In the genomic region with DNA sequence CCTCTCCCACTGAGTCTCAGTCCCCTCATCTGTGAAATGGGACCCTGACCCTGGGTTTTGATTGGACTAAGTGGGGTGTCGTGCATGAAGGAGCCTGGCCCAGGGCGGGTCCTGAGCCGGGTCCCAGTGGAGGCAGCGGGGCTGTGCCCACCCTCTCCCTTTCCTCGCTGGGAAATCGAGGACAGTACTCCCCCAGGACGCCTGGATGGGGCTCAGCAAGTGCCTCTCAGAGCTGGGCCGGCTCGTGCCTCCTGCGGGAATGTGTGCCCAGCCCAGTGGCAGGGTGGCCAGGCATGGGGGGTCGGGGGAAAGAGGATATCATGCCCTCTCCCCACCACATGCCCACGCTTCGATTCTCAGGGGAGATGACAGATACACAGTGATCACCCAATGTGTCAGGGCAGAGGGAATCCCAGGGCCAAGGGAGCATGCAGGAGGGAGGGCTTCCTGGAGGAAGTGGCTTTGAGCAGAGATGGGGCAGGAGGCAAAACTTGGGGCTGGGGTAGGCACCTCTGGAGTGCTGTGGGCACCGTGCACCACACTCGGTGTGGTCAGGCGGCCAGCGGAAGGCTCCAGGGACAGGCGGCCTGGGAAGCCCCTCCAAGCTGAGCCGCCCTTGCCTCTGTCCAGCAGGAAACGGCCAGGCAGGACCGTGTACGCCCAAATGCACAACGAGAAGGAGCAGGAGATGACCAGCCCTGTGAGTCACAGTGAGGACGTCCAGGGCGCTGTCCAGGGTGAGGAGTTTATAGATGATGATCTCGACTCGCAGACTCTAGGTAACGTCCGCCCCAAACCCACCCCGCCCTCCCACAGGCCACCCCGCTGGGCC, we compare ENCODE assay signal across 26 cellular contexts.
DNase-seq lines count a peak whose midpoint lies in the region; ATAC-seq and TF ChIP-seq lines count a peak whose summit lies in the region.
"Had no signal": no experiment of that assay in that cellular context is flagged by ENCODE, and none has a peak within 500 bp of the region (broad histone marks: within the 10 kb centered on the region; RNA-seq: fewer than 3 reads in every experiment).

No MANE protein-coding gene starts in this region.

- H3K27ac ChIP-seq in brain microvascular endothelial cell (no peak overlapping the region), neural progenitor cell (no peak overlapping the region)
- H3K27ac ChIP-seq: HL-60, SK-N-MC, stomach had no signal

- no peak overlapping the region for H2AFZ ChIP-seq in neural progenitor cell (replicated peaks)

- H3K79me2 ChIP-seq in neural progenitor cell (ENCODE audit: low read depth), result no peaks in the 10 kb centered on the region

- no peaks in the 10 kb centered on the region for H3K9me3 Mint-ChIP-seq in neural progenitor cell
- no peaks in the 10 kb centered on the region for H3K9me3 Mint-ChIP-seq in activated CD8-positive, alpha-beta memory T cell treated with anti-CD3 and anti-CD28 coated beads, Interleukin-2, amount 10 ng/mL, durations not matched to agents 7 days and 5 days (ENCODE audit: low read depth)
- H3K9me3 Mint-ChIP-seq: activated naive CD4-positive, alpha-beta T cell treated with anti-CD3 and anti-CD28 coated beads, Interleukin-2, amount 10 ng/mL, durations not matched to agents 7 days and 5 days; activated T-cell treated with anti-CD3 and anti-CD28 coated beads, Interleukin-2, amount 50 U/mL, for 72 hours; effector memory CD8-positive, alpha-beta T cell; IgD-negative memory B cell had no signal

- peaks cover 2% of the 10 kb centered on the region for H3K27me3 ChIP-seq in brain microvascular endothelial cell (replicated peaks)
- no peaks in the 10 kb centered on the region for H3K27me3 ChIP-seq in neural progenitor cell

- no peaks in the 10 kb centered on the region for H3K36me3 ChIP-seq in brain microvascular endothelial cell (replicated peaks)
- no peaks in the 10 kb centered on the region for H3K36me3 ChIP-seq in neural progenitor cell

- H3K9ac ChIP-seq in neural progenitor cell, result no peak overlapping the region

- TF ChIP-seq CTCF in brain microvascular endothelial cell (IDR thresholded peaks at IDR 0.05; ENCODE audit: low read depth, low read length, missing control alignments) (no peak), neural progenitor cell (IDR thresholded peaks at IDR 0.05) (no peak)

- H3K4me3 Mint-ChIP-seq in neural progenitor cell, result no peak overlapping the region
- H3K4me3 Mint-ChIP-seq in activated CD8-positive, alpha-beta memory T cell treated with anti-CD3 and anti-CD28 coated beads, Interleukin-2, amount 10 ng/mL, durations not matched to agents 7 days and 5 days, result no peak overlapping the region
- H3K4me3 Mint-ChIP-seq: activated naive CD4-positive, alpha-beta T cell treated with anti-CD3 and anti-CD28 coated beads, Interleukin-2, amount 10 ng/mL, durations not matched to agents 7 days and 5 days; activated T-cell treated with anti-CD3 and anti-CD28 coated beads, Interleukin-2, amount 50 U/mL, for 72 hours; B cell; effector memory CD8-positive, alpha-beta T cell; IgD-negative memory B cell had no signal

- H3F3A ChIP-seq in neural progenitor cell (ENCODE audit: low read depth), result no peaks in the 10 kb centered on the region

- H3K4me3 ChIP-seq in brain microvascular endothelial cell (ENCODE audit: low read depth, low read length) (no peak overlapping the region), neural progenitor cell (no peak overlapping the region)
- H3K4me3 ChIP-seq: SK-N-MC, stomach had no signal

- CTCF ChIA-PET in activated CD8-positive, alpha-beta memory T cell treated with anti-CD3 and anti-CD28 coated beads, Interleukin-2, amount 10 ng/mL, durations not matched to agents 7 days and 5 days (lab: Charles Lee), result no interaction called here

- no peak for ATAC-seq in activated CD8-positive, alpha-beta memory T cell treated with anti-CD3 and anti-CD28 coated beads, Interleukin-2, amount 10 ng/mL, durations not matched to agents 7 days and 5 days
- ATAC-seq: activated T-cell treated with anti-CD3 and anti-CD28 coated beads, Interleukin-2, amount 50 U/mL, for 72 hours; effector memory CD8-positive, alpha-beta T cell had no signal

- no peaks in the 10 kb centered on the region for H3K4me1 Mint-ChIP-seq in neural progenitor cell
- H3K4me1 Mint-ChIP-seq in activated CD8-positive, alpha-beta memory T cell treated with anti-CD3 and anti-CD28 coated beads, Interleukin-2, amount 10 ng/mL, durations not matched to agents 7 days and 5 days, result no peaks in the 10 kb centered on the region
- H3K4me1 Mint-ChIP-seq: activated naive CD4-positive, alpha-beta T cell treated with anti-CD3 and anti-CD28 coated beads, Interleukin-2, amount 10 ng/mL, durations not matched to agents 7 days and 5 days; B cell; IgD-negative memory B cell had no signal

- H3K27ac Mint-ChIP-seq in neural progenitor cell, result no peak overlapping the region
- no peak overlapping the region for H3K27ac Mint-ChIP-seq in activated CD8-positive, alpha-beta memory T cell treated with anti-CD3 and anti-CD28 coated beads, Interleukin-2, amount 10 ng/mL, durations not matched to agents 7 days and 5 days
- H3K27ac Mint-ChIP-seq: activated naive CD4-positive, alpha-beta T cell treated with anti-CD3 and anti-CD28 coated beads, Interleukin-2, amount 10 ng/mL, durations not matched to agents 7 days and 5 days; activated T-cell treated with anti-CD3 and anti-CD28 coated beads, Interleukin-2, amount 50 U/mL, for 72 hours; B cell; effector memory CD8-positive, alpha-beta T cell; IgD-negative memory B cell had no signal

- in situ Hi-C loops in brain microvascular endothelial cell (cut with HindIII; ENCODE audit: low pct_ligation_motif_present, low sequenced_read_pairs), result no loop called here

- H3K9me3 ChIP-seq in neural progenitor cell (ENCODE audit: low read depth), result no peaks in the 10 kb centered on the region
- H3K9me3 ChIP-seq: Caco-2 had no signal

- H4K20me1 ChIP-seq in neural progenitor cell (ENCODE audit: low read depth), result no peaks in the 10 kb centered on the region

- H3K4me2 ChIP-seq in neural progenitor cell, result no peak overlapping the region

- no peaks in the 10 kb centered on the region for H3K36me3 Mint-ChIP-seq in neural progenitor cell
- no peaks in the 10 kb centered on the region for H3K36me3 Mint-ChIP-seq in activated CD8-positive, alpha-beta memory T cell treated with anti-CD3 and anti-CD28 coated beads, Interleukin-2, amount 10 ng/mL, durations not matched to agents 7 days and 5 days
- H3K36me3 Mint-ChIP-seq: activated naive CD4-positive, alpha-beta T cell treated with anti-CD3 and anti-CD28 coated beads, Interleukin-2, amount 10 ng/mL, durations not matched to agents 7 days and 5 days; IgD-negative memory B cell had no signal

- no peaks in the 10 kb centered on the region for H3K4me1 ChIP-seq in neural progenitor cell
- H3K4me1 ChIP-seq: Caco-2, stomach had no signal

- peaks cover 3% of the 10 kb centered on the region for H3K27me3 Mint-ChIP-seq in neural progenitor cell (ENCODE audit: insufficient read depth, low read depth)
- H3K27me3 Mint-ChIP-seq in activated CD8-positive, alpha-beta memory T cell treated with anti-CD3 and anti-CD28 coated beads, Interleukin-2, amount 10 ng/mL, durations not matched to agents 7 days and 5 days, result no peaks in the 10 kb centered on the region
- H3K27me3 Mint-ChIP-seq: IgD-negative memory B cell had no signal

- peak; percentile 77 for DNase-seq in ELR (ENCODE audit: low read depth)
- peak; percentile 21 for DNase-seq in NCI-H226
- DNase-seq in brain microvascular endothelial cell, result peak; percentile 35
- DNase-seq in neural progenitor cell (ENCODE audit: low spot score), result peak; percentile 41
- no peak for DNase-seq in SW 1271 (lab: John Stamatoyannopoulos, UW)
- no peak for DNase-seq in activated CD8-positive, alpha-beta memory T cell treated with anti-CD3 and anti-CD28 coated beads, Interleukin-2, amount 10 ng/mL, durations not matched to agents 7 days and 5 days
- DNase-seq in activated CD4-positive, alpha-beta T cell treated with anti-CD3 and anti-CD28 coated beads, Interleukin-2, amount 50 U/mL, for 4 hours, result no peak
- DNase-seq: activated CD4-positive, CD25-positive, alpha-beta regulatory T cell treated with anti-CD3 and anti-CD28 coated beads, Interleukin-2, amount 50 U/mL, for 72 hours; activated CD8-positive, alpha-beta memory T cell treated with anti-CD3 and anti-CD28 coated beads for 24 hours; activated naive CD4-positive, alpha-beta T cell treated with anti-CD3 and anti-CD28 coated beads, Interleukin-2, amount 10 ng/mL, durations not matched to agents 7 days and 5 days; activated T-cell treated with anti-CD3 and anti-CD28 coated beads, Interleukin-2, amount 50 U/mL, for 72 hours; anterior cingulate cortex; Caco-2; effector memory CD8-positive, alpha-beta T cell; glutamatergic neuron; NCI-H1436 treated with DMSO at 0.1 percent for 48 hours; NCI-H748 treated with DMSO at 0.1 percent for 48 hours; nucleus accumbens; stimulated activated CD4-positive, alpha-beta T cell treated with anti-CD3 and anti-CD28 coated beads, Interleukin-12 subunit alpha, Interleukin-12 subunit beta, amount 100 ng/mL, for 4 hours; stomach; T1000; trophoblast cell had no signal

Comparison
In these comparisons a context has a peak if more than half of its experiments do, and no peak if none do; other contexts are left out.
1. DNase-seq: peak in ELR (single experiment), NCI-H226 (single experiment), brain microvascular endothelial cell (single experiment) and neural progenitor cell (single experiment); none in SW 1271 (0 of 2), activated CD8-positive, alpha-beta memory T cell treated with anti-CD3 and anti-CD28 coated beads, Interleukin-2, amount 10 ng/mL, durations not matched to agents 7 days and 5 days (single experiment) and activated CD4-positive, alpha-beta T cell treated with anti-CD3 and anti-CD28 coated beads, Interleukin-2, amount 50 U/mL, for 4 hours (0 of 2).